13 cellular contexts compared by ENCODE assay signal in the genomic region with DNA sequence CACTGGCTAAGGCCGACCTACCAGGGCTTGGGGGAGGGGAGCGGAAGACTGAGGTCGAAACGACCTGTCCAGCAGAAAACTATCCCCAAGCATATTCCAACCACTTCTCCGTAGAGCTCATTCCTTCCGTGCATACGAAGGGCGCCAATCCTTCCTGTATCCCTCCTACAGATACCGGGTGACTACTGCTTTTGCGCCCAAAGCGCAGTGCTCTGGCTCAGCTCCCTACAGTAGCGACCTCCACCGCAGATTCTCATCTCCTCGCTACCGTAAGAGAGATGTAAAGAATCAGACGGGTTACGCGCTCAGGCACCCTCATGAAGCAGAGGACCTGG. TPM values are rescaled to one million over a fixed set of nuclear protein-coding genes. Genes with fewer than 3 reads are reported as not detected.
DNase-seq lines count a peak whose midpoint lies in the region; ATAC-seq and TF ChIP-seq lines count a peak whose summit lies in the region.
"Had no signal": no experiment of that assay in that cellular context is flagged by ENCODE, and none has a peak within 500 bp of the region (broad histone marks: within the 10 kb centered on the region; RNA-seq: fewer than 3 reads in every experiment).

No MANE protein-coding gene starts in this region.

- H3K36me3 ChIP-seq in sigmoid colon = peaks cover 0 to 2% (median 0%) of the 10 kb centered on the region in 4 donors
- H3K36me3 ChIP-seq in effector memory CD4-positive, alpha-beta T cell (ENCODE audit: control insufficient read depth, insufficient read depth, low read length) = peaks cover 13% of the 10 kb centered on the region

- H3K27me3 ChIP-seq in sigmoid colon = no peaks in the 10 kb centered on the region
- no peaks in the 10 kb centered on the region for H3K27me3 ChIP-seq in effector memory CD4-positive, alpha-beta T cell (replicated peaks; ENCODE audit: control insufficient read depth, insufficient read depth, low read length, poor library complexity, severe bottlenecking)
- H3K27me3 ChIP-seq: spleen had no signal

- H3K27ac Mint-ChIP-seq in T-helper 2 cell treated with Interferon-gamma antibody and Interleukin-4, amounts not matched to agents 5 μg/mL and 100 μg/mL, for 36 hours = no peak overlapping the region
- no peak overlapping the region for H3K27ac Mint-ChIP-seq in activated T-cell treated with anti-CD3 and anti-CD28 coated beads, Interleukin-2, amount 50 U/mL, for 72 hours
- no peak overlapping the region for H3K27ac Mint-ChIP-seq in immature natural killer cell

- ATAC-seq in activated T-cell treated with anti-CD3 and anti-CD28 coated beads, Interleukin-2, amount 50 U/mL, for 72 hours (replicated peaks in 1 of 2) = peak in 1 of 2 donors; percentile 27

- H3K4me3 ChIP-seq in sigmoid colon = peak overlapping the region in 3 of 4 donors; percentile 45 to 57 (median 54)
- no peak overlapping the region for H3K4me3 ChIP-seq in effector memory CD4-positive, alpha-beta T cell (ENCODE audit: insufficient read depth, low read depth, low read length, poor library complexity, severe bottlenecking)

- peaks cover 2% of the 10 kb centered on the region for H3K36me3 Mint-ChIP-seq in T-helper 2 cell treated with Interferon-gamma antibody and Interleukin-4, amounts not matched to agents 5 μg/mL and 100 μg/mL, for 36 hours (ENCODE audit: low read depth)
- H3K36me3 Mint-ChIP-seq in activated T-cell treated with anti-CD3 and anti-CD28 coated beads, Interleukin-2, amount 50 U/mL, for 72 hours (ENCODE audit: insufficient read depth in 2 of 2) = peaks cover 0 to 4% of the 10 kb centered on the region in 2 donors
- H3K36me3 Mint-ChIP-seq in immature natural killer cell = peaks cover 4 to 8% (median 5%) of the 10 kb centered on the region in 3 donors

- intact Hi-C loops in sigmoid colon (cut with DNase I) (no loop called here), cardiac septum (cut with DNase I) (no loop called here)

- peaks cover 0 to 100% (median 91%) of the 10 kb centered on the region in 4 donors for H3K4me1 ChIP-seq in sigmoid colon
- peaks cover 14% of the 10 kb centered on the region for H3K4me1 ChIP-seq in effector memory CD4-positive, alpha-beta T cell (ENCODE audit: control insufficient read depth, insufficient read depth, low read length, poor library complexity, severe bottlenecking)

- H3K9me3 Mint-ChIP-seq in T-helper 2 cell treated with Interferon-gamma antibody and Interleukin-4, amounts not matched to agents 5 μg/mL and 100 μg/mL, for 36 hours = no peaks in the 10 kb centered on the region
- H3K9me3 Mint-ChIP-seq in activated T-cell treated with anti-CD3 and anti-CD28 coated beads, Interleukin-2, amount 50 U/mL, for 72 hours = no peaks in the 10 kb centered on the region
- H3K9me3 Mint-ChIP-seq in immature natural killer cell = peaks cover 0 to 1% (median 0%) of the 10 kb centered on the region in 6 donors

- H3K27ac ChIP-seq in sigmoid colon = peak overlapping the region; percentile 72 to 99 (median 97)
- no peak overlapping the region for H3K27ac ChIP-seq in effector memory CD4-positive, alpha-beta T cell (ENCODE audit: insufficient read depth, low read length, poor library complexity, severe bottlenecking)
- H3K27ac ChIP-seq: spleen had no signal

- TF ChIP-seq CTCF in sigmoid colon (IDR thresholded peaks at IDR 0.05) = no peak

- H3K4me3 Mint-ChIP-seq in T-helper 2 cell treated with Interferon-gamma antibody and Interleukin-4, amounts not matched to agents 5 μg/mL and 100 μg/mL, for 36 hours = peak overlapping the region; percentile 47
- H3K4me3 Mint-ChIP-seq in activated T-cell treated with anti-CD3 and anti-CD28 coated beads, Interleukin-2, amount 50 U/mL, for 72 hours = peak overlapping the region; percentile 73 to 79
- peak overlapping the region; percentile 58 to 73 (median 63) for H3K4me3 Mint-ChIP-seq in immature natural killer cell

- no peak for DNase-seq in T-helper 2 cell treated with Interferon-gamma antibody and Interleukin-4, amounts not matched to agents 5 μg/mL and 100 μg/mL, for 36 hours (ENCODE audit: low spot score)
- no peak for DNase-seq in T-helper 2 cell
- no peak for DNase-seq in activated T-cell treated with anti-CD3 and anti-CD28 coated beads, Interleukin-2, amount 50 U/mL, for 72 hours
- DNase-seq in immature natural killer cell = no peak
- no peak for DNase-seq in sigmoid colon
- DNase-seq in cardiac septum (ENCODE audit: low spot score) = no peak
- DNase-seq in stimulated activated CD4-positive, alpha-beta T cell treated with anti-CD3 and anti-CD28 coated beads, Interleukin-4, amount 100 ng/mL, for 24 hours = no peak
- DNase-seq in effector memory CD4-positive, alpha-beta T cell = no peak
- DNase-seq: central memory CD4-positive, alpha-beta T cell; NCI-H526 treated with DMSO at 0.1 percent for 48 hours; spleen had no signal

- peaks cover 20% of the 10 kb centered on the region for H3K4me1 Mint-ChIP-seq in T-helper 2 cell treated with Interferon-gamma antibody and Interleukin-4, amounts not matched to agents 5 μg/mL and 100 μg/mL, for 36 hours (ENCODE audit: low read depth)
- peaks cover 40% of the 10 kb centered on the region for H3K4me1 Mint-ChIP-seq in activated T-cell treated with anti-CD3 and anti-CD28 coated beads, Interleukin-2, amount 50 U/mL, for 72 hours (ENCODE audit: low read depth)
- peaks cover 51 to 72% of the 10 kb centered on the region in 2 donors for H3K4me1 Mint-ChIP-seq in immature natural killer cell

- WGBS in sigmoid colon, 2 donors = 86 to 95% methylated on average over 18 of the region's 18 CpGs

- no peak for TF ChIP-seq POLR2A in sigmoid colon (IDR thresholded peaks at IDR 0.05)

- no peak for TF ChIP-seq EP300 in sigmoid colon (IDR thresholded peaks at IDR 0.05)

- H3K27me3 Mint-ChIP-seq in T-helper 2 cell treated with Interferon-gamma antibody and Interleukin-4, amounts not matched to agents 5 μg/mL and 100 μg/mL, for 36 hours (ENCODE audit: low read depth) = peaks cover 8% of the 10 kb centered on the region
- no peaks in the 10 kb centered on the region for H3K27me3 Mint-ChIP-seq in activated T-cell treated with anti-CD3 and anti-CD28 coated beads, Interleukin-2, amount 50 U/mL, for 72 hours (ENCODE audit: low read depth)
- H3K27me3 Mint-ChIP-seq in immature natural killer cell (ENCODE audit: low read depth in 3 of 3) = peaks cover 0 to 7% (median 2%) of the 10 kb centered on the region in 3 donors

- no peaks in the 10 kb centered on the region for H3K9me3 ChIP-seq in sigmoid colon
- no peaks in the 10 kb centered on the region for H3K9me3 ChIP-seq in effector memory CD4-positive, alpha-beta T cell (ENCODE audit: control insufficient read depth, low read length)
- H3K9me3 ChIP-seq: spleen had no signal

RNA-seq across cellular contexts. Expression of gene NNAT, which starts 0.7 kb away (rescaled TPM):
- total RNA-seq in activated T-cell treated with anti-CD3 and anti-CD28 coated beads, Interleukin-2, amount 50 U/mL, for 72 hours = under 1 TPM; 0.19 to 0.93 TPM
- under 1 TPM in 1 of 3 donors, not detected in 2; 0.20 TPM for polyA plus RNA-seq in immature natural killer cell
- total RNA-seq in sigmoid colon = 100 to 1,000 TPM in 2 of 4 donors, 10 to 100 TPM in 2; 82.8 to 125 (median 97.2) TPM
- 10 to 100 TPM in 1 of 3 donors, 1 to 10 TPM in 1, not detected in 1; 7.8 to 20.8 TPM for polyA plus RNA-seq in sigmoid colon
- not detected for total RNA-seq in cardiac septum
- total RNA-seq: A172, RPMI7951 had no signal

RNA-seq across cellular contexts. Expression of gene BLCAP, which starts 7.3 kb away (rescaled TPM):
- 10 to 100 TPM; 35.5 to 39.2 TPM for total RNA-seq in activated T-cell treated with anti-CD3 and anti-CD28 coated beads, Interleukin-2, amount 50 U/mL, for 72 hours
- polyA plus RNA-seq in immature natural killer cell = 10 to 100 TPM; 56.1 to 64.9 (median 63.5) TPM
- total RNA-seq in sigmoid colon = 10 to 100 TPM; 53.1 to 68.1 (median 57.1) TPM
- polyA plus RNA-seq in sigmoid colon = 10 to 100 TPM; 40.2 to 68.7 (median 56.5) TPM
- 89.3 TPM for total RNA-seq in cardiac septum

Comparison
In these comparisons a context has a peak if more than half of its experiments do, and no peak if none do; other contexts are left out.
1. RNA of gene NNAT, which starts 0.7 kb away (total RNA-seq): 82.8 to 125 TPM in sigmoid colon; 0.19 to 0.93 TPM in activated T-cell treated with anti-CD3 and anti-CD28 coated beads, Interleukin-2, amount 50 U/mL, for 72 hours and not detected in cardiac septum (single experiment); every median in the first group is over 10 times any median in the second.
2. Peak in every context shown above with its lines, with median percentiles within 50 percentile points of each other: H3K4me3 Mint-ChIP-seq.